In the genomic region with DNA sequence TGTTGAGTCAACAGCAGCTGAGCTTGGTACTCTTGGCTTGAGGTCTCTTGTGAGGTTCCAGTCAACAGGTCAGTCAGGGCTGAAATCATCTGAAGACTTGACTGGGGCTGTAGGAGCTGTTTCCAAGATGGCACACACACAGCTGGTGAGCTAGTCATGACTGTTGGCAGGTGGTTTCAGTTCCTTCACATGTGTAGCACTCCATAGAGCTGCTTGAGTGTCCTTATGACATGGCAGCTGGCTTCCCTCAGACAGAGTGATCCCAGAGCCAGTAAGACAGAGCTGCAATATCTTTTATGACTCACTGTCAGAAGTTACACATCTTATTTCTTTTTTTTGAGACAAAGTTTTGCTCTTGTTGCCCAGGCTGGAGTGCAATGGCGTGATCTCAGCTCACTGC, we compare ENCODE assay signal across 26 cellular contexts. TPM values are rescaled to one million over a fixed set of nuclear protein-coding genes. Genes with fewer than 3 reads are reported as not detected.
DNase-seq lines count a peak whose midpoint lies in the region; ATAC-seq and TF ChIP-seq lines count a peak whose summit lies in the region.
"Had no signal": no experiment of that assay in that cellular context is flagged by ENCODE, and none has a peak within 500 bp of the region (broad histone marks: within the 10 kb centered on the region; RNA-seq: fewer than 3 reads in every experiment).

No MANE protein-coding gene starts in this region.

- TF ChIP-seq POLR2A in NB4 (IDR thresholded peaks at IDR 0.05; ENCODE audit: extremely low read depth, insufficient read length), result no peak

- H3K27ac ChIP-seq in HEK293 (ENCODE audit: extremely low read depth, low read depth, low read length) (no peak overlapping the region), mammary epithelial cell (ENCODE audit: insufficient read depth, low read depth, low read length) (no peak overlapping the region), A673 (ENCODE audit: low read depth, low read length, poor library complexity, severe bottlenecking) (no peak overlapping the region)
- H3K27ac ChIP-seq in naive thymus-derived CD4-positive, alpha-beta T cell (ENCODE audit: low read depth, low read length), result no peak overlapping the region
- H3K27ac ChIP-seq: adrenal gland, esophagus muscularis mucosa, psoas muscle, transverse colon had no signal

- no peak overlapping the region for H2AFZ ChIP-seq in mammary epithelial cell (ENCODE audit: low read depth, low read length)
- H2AFZ ChIP-seq: GM23338 had no signal

- POLR2A ChIA-PET in HEK293 (lab: Yijun Ruan, JAX), result interaction anchor here (0.5 kb wide), 1 partner anchor 25 kb away, joined by 5 read pairs; no protein-coding TSS in a partner anchor
- POLR2A ChIA-PET in naive thymus-derived CD4-positive, alpha-beta T cell (lab: Charles Lee), result no interaction called here
- POLR2A ChIA-PET in A673 (lab: Charles Lee; ENCODE audit: low non-redundant PET), result no interaction called here

- H3K36me3 Mint-ChIP-seq in naive thymus-derived CD4-positive, alpha-beta T cell, result peaks cover 0 to 4% (median 0%) of the 10 kb centered on the region in 5 donors

- CTCF ChIA-PET in HEK293 (lab: Yijun Ruan, JAX) (interaction anchor here (1.2 kb wide), 1 partner anchor 9 kb away, joined by 4 read pairs; no protein-coding TSS in a partner anchor), mammary epithelial cell (lab: Charles Lee; ENCODE audit: low non-redundant PET) (no interaction called here), A673 (lab: Charles Lee) (no interaction called here)
- CTCF ChIA-PET in naive thymus-derived CD4-positive, alpha-beta T cell (lab: Charles Lee), result no interaction called here

- no peaks in the 10 kb centered on the region for H3K4me1 Mint-ChIP-seq in naive thymus-derived CD4-positive, alpha-beta T cell
- H3K4me1 Mint-ChIP-seq: CD8-positive, alpha-beta memory T cell had no signal

- H3K36me3 ChIP-seq in HEK293 (ENCODE audit: control insufficient read depth in 2 of 2, insufficient read depth in 1 of 2, low read length in 2 of 2), result no peaks in the 10 kb centered on the region
- H3K36me3 ChIP-seq in naive thymus-derived CD4-positive, alpha-beta T cell (ENCODE audit: control insufficient read depth in 2 of 3, insufficient read depth in 3 of 3, low read length in 3 of 3), result no peaks in the 10 kb centered on the region
- no peaks in the 10 kb centered on the region for H3K36me3 ChIP-seq in mammary epithelial cell (ENCODE audit: insufficient read depth, low read length)
- no peaks in the 10 kb centered on the region for H3K36me3 ChIP-seq in A673 (ENCODE audit: insufficient read depth, low read length, poor library complexity, severe bottlenecking)
- H3K36me3 ChIP-seq: adrenal gland, esophagus muscularis mucosa, transverse colon had no signal

- dilution Hi-C loops in mammary epithelial cell (cut with HindIII; ENCODE audit: low sequenced_read_pairs), result no loop called here

- H3K4me1 ChIP-seq in HEK293 (ENCODE audit: control insufficient read depth, insufficient read depth, low read length) (no peaks in the 10 kb centered on the region), mammary epithelial cell (ENCODE audit: insufficient read depth, low read length) (no peaks in the 10 kb centered on the region), A673 (ENCODE audit: insufficient read depth, low read length, poor library complexity, severe bottlenecking) (no peaks in the 10 kb centered on the region)
- no peaks in the 10 kb centered on the region for H3K4me1 ChIP-seq in naive thymus-derived CD4-positive, alpha-beta T cell (ENCODE audit: control insufficient read depth in 2 of 2, insufficient read depth in 2 of 2, low read length in 2 of 2)
- H3K4me1 ChIP-seq: adrenal gland, esophagus muscularis mucosa, psoas muscle, transverse colon had no signal

- no peaks in the 10 kb centered on the region for H3K27me3 Mint-ChIP-seq in naive thymus-derived CD4-positive, alpha-beta T cell
- H3K27me3 Mint-ChIP-seq: activated T-cell treated with anti-CD3 and anti-CD28 coated beads, Interleukin-2, amount 50 U/mL, for 24 hours had no signal

- no CpG with 5 or more reads among the region's 1 CpG for WGBS in mammary epithelial cell (ENCODE audit: low coverage, missing lambda C conversion rate)

- in situ Hi-C loops in mammary epithelial cell (cut with MboI; ENCODE audit: low sequenced_read_pairs in 2 of 2), result loop anchor here in 1 of 2 donors (25.0 kb wide), 1 partner anchor 94 kb away; no protein-coding TSS in a partner anchor

- no peak overlapping the region for H3K4me2 ChIP-seq in mammary epithelial cell (ENCODE audit: insufficient read depth, low read depth, low read length)
- H3K4me2 ChIP-seq: GM23338 had no signal

- no TSS peak for BruUV-seq in mammary epithelial cell (replicated peaks; lab: Mats Ljungman, UMichigan)
- no TSS peak for BruUV-seq in A673 (replicated peaks; lab: Mats Ljungman, UMichigan)

- TF ChIP-seq CTCF in HEK293 (tag by site-specific recombination; IDR thresholded peaks at IDR 0.05), result no peak
- TF ChIP-seq CTCF in NB4 (IDR thresholded peaks at IDR 0.05; ENCODE audit: low read depth, low read length), result no peak
- no peak for TF ChIP-seq CTCF in mammary epithelial cell (conservative IDR thresholded peaks at IDR 0.05 in 1 of 2, IDR thresholded peaks at IDR 0.05 in 1 of 2; ENCODE audit: extremely low read depth in 1 of 2, insufficient read depth in 1 of 2, low read depth in 1 of 2, low read length in 2 of 2)
- no peak for TF ChIP-seq CTCF in A673 (conservative IDR thresholded peaks at IDR 0.05; ENCODE audit: low read depth, low read length)

- no peak overlapping the region for H3K4me3 Mint-ChIP-seq in naive thymus-derived CD4-positive, alpha-beta T cell
- H3K4me3 Mint-ChIP-seq: activated T-cell treated with anti-CD3 and anti-CD28 coated beads, Interleukin-2, amount 50 U/mL, for 24 hours; CD8-positive, alpha-beta memory T cell; GM23338 had no signal

- H3K9me3 ChIP-seq in HEK293 (ENCODE audit: control insufficient read depth, insufficient read depth, low read depth, low read length) (no peaks in the 10 kb centered on the region; the same call in 1 of the 2 replicates), mammary epithelial cell (replicated peaks; ENCODE audit: insufficient read depth, low read length) (peaks cover 8% of the 10 kb centered on the region), A673 (ENCODE audit: low read depth, low read length, poor library complexity, severe bottlenecking) (no peaks in the 10 kb centered on the region)
- peaks cover 0 to 6% (median 0%) of the 10 kb centered on the region in 3 experiments for H3K9me3 ChIP-seq in naive thymus-derived CD4-positive, alpha-beta T cell (ENCODE audit: control insufficient read depth in 2 of 3, low read length in 3 of 3)
- H3K9me3 ChIP-seq: transverse colon had no signal

- no peak overlapping the region for H3K27ac Mint-ChIP-seq in naive thymus-derived CD4-positive, alpha-beta T cell
- H3K27ac Mint-ChIP-seq: activated T-cell treated with anti-CD3 and anti-CD28 coated beads, Interleukin-2, amount 50 U/mL, for 24 hours; GM23338 had no signal

- H3K79me2 ChIP-seq in mammary epithelial cell (ENCODE audit: insufficient read depth, low read length), result no peaks in the 10 kb centered on the region

- H3K4me3 ChIP-seq in HEK293 (ENCODE audit: low read depth, low read length) (no peak overlapping the region), NB4 (ENCODE audit: low read depth, low read length) (no peak overlapping the region), mammary epithelial cell (replicated peaks in 1 of 3; ENCODE audit: insufficient read depth in 1 of 3, low read depth in 2 of 3, low read length in 3 of 3) (no peak overlapping the region), A673 (ENCODE audit: low read depth, low read length, poor library complexity, severe bottlenecking) (no peak overlapping the region)
- no peak overlapping the region for H3K4me3 ChIP-seq in naive thymus-derived CD4-positive, alpha-beta T cell (ENCODE audit: low read length)
- H3K4me3 ChIP-seq: adrenal gland, esophagus muscularis mucosa, GM23338, psoas muscle, transverse colon had no signal

- H3K27me3 ChIP-seq in naive thymus-derived CD4-positive, alpha-beta T cell (ENCODE audit: control insufficient read depth in 2 of 2, insufficient read depth in 2 of 2, low read length in 2 of 2), result no peaks in the 10 kb centered on the region
- H3K27me3 ChIP-seq in mammary epithelial cell (ENCODE audit: insufficient read depth, low read length), result no peaks in the 10 kb centered on the region
- no peaks in the 10 kb centered on the region for H3K27me3 ChIP-seq in A673 (replicated peaks; ENCODE audit: insufficient read depth, low read depth, low read length, poor library complexity)
- H3K27me3 ChIP-seq: adrenal gland, esophagus muscularis mucosa, transverse colon had no signal

- peak; percentile 43 for ATAC-seq in esophagus mucosa
- peak; percentile 49 for ATAC-seq in naive thymus-derived CD4-positive, alpha-beta T cell
- ATAC-seq: GM23338, psoas muscle had no signal

- intact Hi-C loops in naive thymus-derived CD4-positive, alpha-beta T cell (cut with micrococcal nuclease), result no loop called here
- intact Hi-C loops in mammary epithelial cell (cut with micrococcal nuclease), result no loop called here
- intact Hi-C loops in A673 (cut with micrococcal nuclease; ENCODE audit: unreplicated experiment), result no loop called here

- H3K9me3 Mint-ChIP-seq in naive thymus-derived CD4-positive, alpha-beta T cell, result peaks cover 4 to 27% (median 13%) of the 10 kb centered on the region in 11 donors

- H3K9ac ChIP-seq in mammary epithelial cell (ENCODE audit: insufficient read depth, low read length), result no peak overlapping the region

- peak; percentile 57 for DNase-seq in NB4 (ENCODE audit: low read depth)
- no peak for DNase-seq in naive thymus-derived CD4-positive, alpha-beta T cell
- DNase-seq in mammary epithelial cell, result no peak
- no peak for DNase-seq in A673 (ENCODE audit: low spot score)
- DNase-seq in stimulated activated CD4-positive, alpha-beta T cell treated with anti-CD3 and anti-CD28 coated beads, Interleukin-1b, Interleukin-23, amount 100 ng/mL, for 48 hours, result no peak
- DNase-seq: activated CD4-positive, alpha-beta T cell treated with anti-CD3 and anti-CD28 coated beads for 4 hours; activated T-cell treated with anti-CD3 and anti-CD28 coated beads, Interleukin-2, amount 50 U/mL, for 24 hours; adrenal gland; AML-193; CD8-positive, alpha-beta memory T cell; cortex of kidney; DMS153; kidney glomerular epithelial cell; NCI-H1105; NCI-H2081; NCI-H226; NCI-H748 treated with DMSO at 0.1 percent for 48 hours; psoas muscle; SHP77 treated with DMSO at 0.1 percent for 48 hours; stimulated activated CD4-positive, alpha-beta T cell treated with anti-CD3 and anti-CD28 coated beads, Interleukin-15, amount 100 ng/mL, for 24 hours; transverse colon had no signal

- H4K20me1 ChIP-seq in mammary epithelial cell (ENCODE audit: insufficient read depth, low read length), result no peaks in the 10 kb centered on the region

TF ChIP-seq in HEK293, 187 proteins besides CTCF, POLR2A, EP300 and RAD21 (continues in another document):
- no peak for TF ChIP-seq TCF7L2 (IDR thresholded peaks at IDR 0.05; ENCODE audit: borderline replicate concordance, low read depth, low read length)
- TF ChIP-seq SCRT2 (tag by site-specific recombination; IDR thresholded peaks at IDR 0.05), result 0 out of 2 replicates have a peak, but pooled peaks have one; percentile 19

RNA-seq across cellular contexts. Expression of a gene that starts 19.5 kb away (rescaled TPM):
- total RNA-seq in esophagus mucosa (17.3 TPM), mammary epithelial cell (under 1 TPM in 1 of 2 donors, not detected in 1; 0.50 TPM), A673 (2021) (2.3 and 2.8 TPM in 2 replicates)
- total RNA-seq in naive thymus-derived CD4-positive, alpha-beta T cell, result 10 to 100 TPM in 1 of 5 experiments, 1 to 10 TPM in 3, under 1 TPM in 1; 0.24 to 54.3 (median 3.4) TPM
- under 1 TPM; 0.09 to 0.31 TPM for polyA plus RNA-seq in naive thymus-derived CD4-positive, alpha-beta T cell
- polyA plus RNA-seq in mammary epithelial cell, result 0.16 TPM
- not detected for polyA minus RNA-seq in mammary epithelial cell
- total RNA-seq: T-helper 1 cell treated with Interleukin-12 subunit alpha and Interleukin-12 subunit beta and Interleukin-4 antibody, amounts not matched to agents 30 ng/mL and 1 ng/mL, for 36 hours had no signal
